ENCODE assay signal across 16 cellular contexts in the genomic region with DNA sequence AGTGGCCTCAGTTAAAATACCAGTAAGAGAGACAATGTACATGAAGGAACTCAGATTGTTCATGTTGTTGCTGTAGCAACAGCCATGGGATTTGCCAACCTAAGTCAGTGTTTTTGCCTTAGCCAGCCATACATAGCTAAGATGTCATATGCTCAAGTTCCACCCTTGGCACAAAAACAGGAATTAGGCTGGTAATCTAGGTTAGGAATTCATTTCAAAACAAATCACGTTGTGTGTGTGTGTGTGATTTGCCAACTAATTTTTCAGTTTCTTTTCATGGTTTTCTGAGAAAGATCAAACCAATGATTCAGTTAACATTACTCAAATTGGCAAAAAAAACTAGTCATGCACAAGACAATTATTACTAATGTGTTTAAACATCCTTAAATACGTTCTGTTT.
DNase-seq lines count a peak whose midpoint lies in the region; ATAC-seq and TF ChIP-seq lines count a peak whose summit lies in the region.
"Had no signal": no experiment of that assay in that cellular context is flagged by ENCODE, and none has a peak within 500 bp of the region (broad histone marks: within the 10 kb centered on the region; RNA-seq: fewer than 3 reads in every experiment).

No MANE protein-coding gene starts in this region.

- CTCF ChIA-PET in MCF 10A (lab: Yijun Ruan, JAX): interaction anchor here (0.6 kb wide), 1 partner anchor 634 kb away, joined by 4 read pairs; no protein-coding TSS in a partner anchor

- ATAC-seq in activated T-helper 17 cell treated with anti-CD3 and anti-CD28 coated beads, Interleukin-2, amount 50 U/mL, for 72 hours (replicated peaks): peak; percentile 90
- ATAC-seq: natural killer cell treated with Interleukin-12 subunit alpha and Interleukin-12 subunit beta and Interleukin-15 and Interleukin-18, amount 100 ng/mL, for 72 hours; Panc1 had no signal

- no peaks in the 10 kb centered on the region for H3K36me3 Mint-ChIP-seq in MCF 10A (ENCODE audit: insufficient read depth, unreplicated experiment)
- no peaks in the 10 kb centered on the region for H3K36me3 Mint-ChIP-seq in activated T-helper 17 cell treated with anti-CD3 and anti-CD28 coated beads, Interleukin-2, amount 50 U/mL, for 72 hours (ENCODE audit: low read depth)
- H3K36me3 Mint-ChIP-seq: natural killer cell treated with Interleukin-12 subunit alpha and Interleukin-12 subunit beta and Interleukin-15 and Interleukin-18, amount 100 ng/mL, for 72 hours had no signal

- peak overlapping the region; percentile 66 for H3K27ac Mint-ChIP-seq in MCF 10A (ENCODE audit: low read depth, unreplicated experiment)
- H3K27ac Mint-ChIP-seq in activated T-helper 17 cell treated with anti-CD3 and anti-CD28 coated beads, Interleukin-2, amount 50 U/mL, for 72 hours: peak overlapping the region; percentile 59
- H3K27ac Mint-ChIP-seq: natural killer cell treated with Interleukin-12 subunit alpha and Interleukin-12 subunit beta and Interleukin-15 and Interleukin-18, amount 100 ng/mL, for 72 hours had no signal

- DNase-seq in MCF 10A (ENCODE audit: unreplicated experiment) (peak; percentile 38), breast epithelium (ENCODE audit: low spot score in 2 of 2) (no peak), fibroblast of the aortic adventitia (ENCODE audit: low read depth) (peak; percentile 95), tibial artery (no peak), vagina (ENCODE audit: extremely low spot score in 2 of 2) (no peak), NCI-H1436 (lab: John Stamatoyannopoulos, UW) (no peak), NCI-H2227 (lab: John Stamatoyannopoulos, UW; ENCODE audit: unreplicated experiment) (no peak)
- DNase-seq: erythroblast; islet precursor cell; NCI-H2081 treated with DMSO at 0.1 percent for 48 hours; stimulated activated CD4-positive, alpha-beta T cell treated with anti-CD3 and anti-CD28 coated beads, Interleukin-12 subunit alpha, Interleukin-12 subunit beta, amount 100 ng/mL, for 4 hours; T1000; uterus had no signal

- no peaks in the 10 kb centered on the region for H3K36me3 ChIP-seq in breast epithelium
- H3K36me3 ChIP-seq in tibial artery: no peaks in the 10 kb centered on the region
- no peaks in the 10 kb centered on the region for H3K36me3 ChIP-seq in vagina
- H3K36me3 ChIP-seq: uterus had no signal

- intact Hi-C loops in MCF 10A (cut with micrococcal nuclease) (no loop called here), breast epithelium (cut with DNase I; ENCODE audit: low total_unique reads) (no loop called here), tibial artery (cut with DNase I; ENCODE audit: low total_unique reads) (no loop called here), vagina (cut with DNase I) (no loop called here)

- BruUV-seq in MCF 10A (replicated peaks; lab: Mats Ljungman, UMichigan): no TSS peak

- H3K4me1 Mint-ChIP-seq in MCF 10A (ENCODE audit: insufficient read depth, unreplicated experiment): peaks cover 6% of the 10 kb centered on the region
- H3K4me1 Mint-ChIP-seq in activated T-helper 17 cell treated with anti-CD3 and anti-CD28 coated beads, Interleukin-2, amount 50 U/mL, for 72 hours: no peaks in the 10 kb centered on the region

- TF ChIP-seq CTCF in MCF 10A (IDR thresholded peaks at IDR 0.05; ENCODE audit: unreplicated experiment) (no peak), breast epithelium (IDR thresholded peaks at IDR 0.05) (no peak), fibroblast of the aortic adventitia (IDR thresholded peaks at IDR 0.05; ENCODE audit: insufficient read depth, low read length) (no peak), tibial artery (IDR thresholded peaks at IDR 0.05) (no peak), vagina (IDR thresholded peaks at IDR 0.05) (no peak)

- H3K9me3 ChIP-seq in breast epithelium (no peaks in the 10 kb centered on the region), tibial artery (no peaks in the 10 kb centered on the region), vagina (no peaks in the 10 kb centered on the region)
- H3K9me3 ChIP-seq: uterus had no signal

- no peaks in the 10 kb centered on the region for H3K27me3 ChIP-seq in breast epithelium
- H3K27me3 ChIP-seq in tibial artery: no peaks in the 10 kb centered on the region
- H3K27me3 ChIP-seq in vagina: no peaks in the 10 kb centered on the region
- H3K27me3 ChIP-seq: uterus had no signal

- no peaks in the 10 kb centered on the region for H3K9me3 Mint-ChIP-seq in MCF 10A (ENCODE audit: unreplicated experiment)
- no peaks in the 10 kb centered on the region for H3K9me3 Mint-ChIP-seq in activated T-helper 17 cell treated with anti-CD3 and anti-CD28 coated beads, Interleukin-2, amount 50 U/mL, for 72 hours
- H3K9me3 Mint-ChIP-seq: natural killer cell treated with Interleukin-12 subunit alpha and Interleukin-12 subunit beta and Interleukin-15 and Interleukin-18, amount 100 ng/mL, for 72 hours had no signal

- H3K4me1 ChIP-seq in breast epithelium (no peaks in the 10 kb centered on the region), tibial artery (peaks cover 0 to 32% (median 5%) of the 10 kb centered on the region in 4 donors), vagina (peaks cover 5% of the 10 kb centered on the region)
- H3K4me1 ChIP-seq: uterus had no signal

- TF ChIP-seq POLR2A in breast epithelium (IDR thresholded peaks at IDR 0.05) (no peak), vagina (IDR thresholded peaks at IDR 0.05) (no peak)

- POLR2A ChIA-PET in MCF 10A (lab: Yijun Ruan, JAX): no interaction called here

- no peaks in the 10 kb centered on the region for H3K27me3 Mint-ChIP-seq in MCF 10A (ENCODE audit: insufficient read depth, unreplicated experiment)
- H3K27me3 Mint-ChIP-seq in activated T-helper 17 cell treated with anti-CD3 and anti-CD28 coated beads, Interleukin-2, amount 50 U/mL, for 72 hours: peaks cover 10% of the 10 kb centered on the region

- H3K27ac ChIP-seq in breast epithelium (no peak overlapping the region), tibial artery (peak overlapping the region; percentile 14 to 36), vagina (no peak overlapping the region)

- no peak overlapping the region for H3K4me3 ChIP-seq in breast epithelium
- H3K4me3 ChIP-seq in fibroblast of the aortic adventitia (ENCODE audit: low read depth, low read length): no peak overlapping the region
- H3K4me3 ChIP-seq in tibial artery: no peak overlapping the region
- no peak overlapping the region for H3K4me3 ChIP-seq in vagina
- H3K4me3 ChIP-seq: uterus had no signal

- no peak overlapping the region for H3K4me3 Mint-ChIP-seq in MCF 10A (ENCODE audit: unreplicated experiment)
- H3K4me3 Mint-ChIP-seq in activated T-helper 17 cell treated with anti-CD3 and anti-CD28 coated beads, Interleukin-2, amount 50 U/mL, for 72 hours: peak overlapping the region; percentile 31
- H3K4me3 Mint-ChIP-seq: natural killer cell treated with Interleukin-12 subunit alpha and Interleukin-12 subunit beta and Interleukin-15 and Interleukin-18, amount 100 ng/mL, for 72 hours had no signal

Comparison
In these comparisons a context has a peak if more than half of its experiments do, and no peak if none do; other contexts are left out.
1. DNase-seq: peak in MCF 10A (single experiment) and fibroblast of the aortic adventitia (single experiment); none in breast epithelium (0 of 2), tibial artery (0 of 2), vagina (0 of 2), NCI-H1436 (single experiment) and NCI-H2227 (single experiment).
2. H3K27ac ChIP-seq: peak in tibial artery (2 of 2); none in breast epithelium (0 of 2) and vagina (single experiment).